Comparison of ENCODE assay signal across 11 cellular contexts in the genomic region with DNA sequence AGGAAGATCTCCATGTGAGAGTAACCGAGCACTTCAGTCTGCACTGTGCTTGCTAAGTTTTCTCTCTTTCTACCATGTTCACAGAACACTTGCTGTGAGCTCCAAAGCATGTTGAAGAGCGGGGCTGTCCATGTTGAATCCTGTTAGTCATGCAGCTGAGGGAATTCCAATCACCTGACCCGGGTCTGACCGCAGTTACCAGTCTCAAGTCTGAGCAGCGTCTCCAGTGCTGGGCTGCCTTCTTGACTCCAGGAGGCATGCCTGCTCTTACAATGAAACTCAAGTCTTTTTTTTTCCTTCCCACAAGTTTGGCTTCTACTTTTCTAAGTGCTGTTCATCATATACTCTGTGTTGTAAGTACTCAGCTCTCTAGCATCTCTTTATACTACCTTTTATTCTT. TPM values are rescaled to one million over a fixed set of nuclear protein-coding genes. Genes with fewer than 3 reads are reported as not detected.
DNase-seq lines count a peak whose midpoint lies in the region; ATAC-seq, FAIRE-seq and TF ChIP-seq lines count a peak whose summit lies in the region.
"Had no signal": no experiment of that assay in that cellular context is flagged by ENCODE, and none has a peak within 500 bp of the region (broad histone marks: within the 10 kb centered on the region; RNA-seq: fewer than 3 reads in every experiment).

No MANE protein-coding gene starts in this region.

- peak; percentile 23 for TF ChIP-seq CTCF in epithelial cell of esophagus (IDR thresholded peaks at IDR 0.05; ENCODE audit: insufficient read depth, low read depth, low read length, missing control alignments)

- H3K4me3 Mint-ChIP-seq in activated CD8-positive, alpha-beta memory T cell treated with anti-CD3 and anti-CD28 coated beads, Interleukin-2, amount 10 ng/mL, durations not matched to agents 7 days and 5 days = no peak overlapping the region
- H3K4me3 Mint-ChIP-seq: T-cell had no signal

- H3K36me3 Mint-ChIP-seq in activated CD8-positive, alpha-beta memory T cell treated with anti-CD3 and anti-CD28 coated beads, Interleukin-2, amount 10 ng/mL, durations not matched to agents 7 days and 5 days = no peaks in the 10 kb centered on the region
- H3K36me3 Mint-ChIP-seq: T-cell had no signal

- no peak overlapping the region for H3K27ac Mint-ChIP-seq in activated CD8-positive, alpha-beta memory T cell treated with anti-CD3 and anti-CD28 coated beads, Interleukin-2, amount 10 ng/mL, durations not matched to agents 7 days and 5 days
- H3K27ac Mint-ChIP-seq: T-cell had no signal

- CTCF ChIA-PET in activated CD8-positive, alpha-beta memory T cell treated with anti-CD3 and anti-CD28 coated beads, Interleukin-2, amount 10 ng/mL, durations not matched to agents 7 days and 5 days (lab: Charles Lee) = interaction anchor here (1.0 to 1.4 kb wide), 4 partner anchors 10 to 139 kb away, joined by 3 to 4 read pairs (median 4); no protein-coding TSS in a partner anchor

- DNase-seq in GM03348 (ENCODE audit: low spot score) (peak; percentile 92), RCC 7860 (ENCODE audit: low spot score) (peak; percentile 94), epithelial cell of esophagus (ENCODE audit: low read depth) (peak; percentile 98), non-pigmented ciliary epithelial cell (ENCODE audit: low read depth) (peak; percentile 99), H7 (no peak), activated gamma-delta T cell treated with Interleukin-2 at 50 U/mL for 16 hours (no peak)
- DNase-seq in stimulated activated CD4-positive, alpha-beta T cell treated with anti-CD3 and anti-CD28 coated beads, Interleukin-4, amount 100 ng/mL, for 1 hour = no peak
- DNase-seq in activated CD8-positive, alpha-beta memory T cell treated with anti-CD3 and anti-CD28 coated beads, Interleukin-2, amount 10 ng/mL, durations not matched to agents 7 days and 5 days = no peak
- DNase-seq: T-cell had no signal

- no peak for ATAC-seq in activated CD8-positive, alpha-beta memory T cell treated with anti-CD3 and anti-CD28 coated beads, Interleukin-2, amount 10 ng/mL, durations not matched to agents 7 days and 5 days
- ATAC-seq: T-cell had no signal

- H3K9me3 Mint-ChIP-seq in activated CD8-positive, alpha-beta memory T cell treated with anti-CD3 and anti-CD28 coated beads, Interleukin-2, amount 10 ng/mL, durations not matched to agents 7 days and 5 days (ENCODE audit: low read depth) = no peaks in the 10 kb centered on the region
- H3K9me3 Mint-ChIP-seq: T-cell had no signal

- peaks cover 50% of the 10 kb centered on the region for H3K4me1 Mint-ChIP-seq in activated CD8-positive, alpha-beta memory T cell treated with anti-CD3 and anti-CD28 coated beads, Interleukin-2, amount 10 ng/mL, durations not matched to agents 7 days and 5 days

- H3K4me3 ChIP-seq in epithelial cell of esophagus (ENCODE audit: low read length) (no peak overlapping the region), H7 (ENCODE audit: insufficient read depth, low read depth, low read length) (no peak overlapping the region)

- peaks cover 7% of the 10 kb centered on the region for H3K27me3 Mint-ChIP-seq in activated CD8-positive, alpha-beta memory T cell treated with anti-CD3 and anti-CD28 coated beads, Interleukin-2, amount 10 ng/mL, durations not matched to agents 7 days and 5 days

- peak; percentile 95 for FAIRE-seq in RCC 7860 (lab: Jason Lieb, UNC)

- H3K36me3 ChIP-seq in H7 (replicated peaks; ENCODE audit: control insufficient read depth, insufficient read depth, low read length) = no peaks in the 10 kb centered on the region

- peaks cover 8% of the 10 kb centered on the region for H3K27me3 ChIP-seq in H7 (ENCODE audit: control insufficient read depth, insufficient read depth, low read length)

RNA-seq across cellular contexts. Expression of a gene that starts 44.3 kb away (rescaled TPM):
- total RNA-seq in activated CD8-positive, alpha-beta memory T cell treated with anti-CD3 and anti-CD28 coated beads, Interleukin-2, amount 10 ng/mL, durations not matched to agents 7 days and 5 days = not detected
- 4.5 and 6.4 TPM in 2 replicates for total RNA-seq in H7 (2014; rRNA removed; shearing (Covaris generic))
- total RNA-seq: cardiac septum, omental fat pad, T-cell had no signal

RNA-seq across cellular contexts. Expression of a gene that starts 56.5 kb away (rescaled TPM):
- total RNA-seq in activated CD8-positive, alpha-beta memory T cell treated with anti-CD3 and anti-CD28 coated beads, Interleukin-2, amount 10 ng/mL, durations not matched to agents 7 days and 5 days = 10 to 100 TPM; 75.5 to 91.4 TPM
- not detected in 2 replicates for total RNA-seq in H7 (2014; rRNA removed; shearing (Covaris generic))
- total RNA-seq: cardiac septum had no signal

RNA-seq across cellular contexts. Expression of a gene that starts 58.4 kb away (rescaled TPM):
- 10 to 100 TPM; 17.2 to 17.5 TPM for total RNA-seq in activated CD8-positive, alpha-beta memory T cell treated with anti-CD3 and anti-CD28 coated beads, Interleukin-2, amount 10 ng/mL, durations not matched to agents 7 days and 5 days
- 11.8 and 16.1 TPM in 2 replicates for total RNA-seq in H7 (2014; rRNA removed; shearing (Covaris generic))

Comparison
In these comparisons a context has a peak if more than half of its experiments do, and no peak if none do; other contexts are left out.
1. DNase-seq: peak in GM03348 (single experiment), RCC 7860 (single experiment), epithelial cell of esophagus (single experiment) and non-pigmented ciliary epithelial cell (single experiment); none in stimulated activated CD4-positive, alpha-beta T cell treated with anti-CD3 and anti-CD28 coated beads, Interleukin-4, amount 100 ng/mL, for 1 hour (single experiment), activated CD8-positive, alpha-beta memory T cell treated with anti-CD3 and anti-CD28 coated beads, Interleukin-2, amount 10 ng/mL, durations not matched to agents 7 days and 5 days (single experiment), H7 (single experiment) and activated gamma-delta T cell treated with Interleukin-2 at 50 U/mL for 16 hours (single experiment).
2. RNA of a gene that starts 56.5 kb away (total RNA-seq): 75.5 to 91.4 TPM in activated CD8-positive, alpha-beta memory T cell treated with anti-CD3 and anti-CD28 coated beads, Interleukin-2, amount 10 ng/mL, durations not matched to agents 7 days and 5 days; not detected in H7; every median in the first group is over 10 times any median in the second.